Comparison of ENCODE assay signal across 13 cellular contexts in genomic region chr17:17446666-17447155, GRCh38. TPM values are rescaled to one million over a fixed set of nuclear protein-coding genes. Genes with fewer than 3 reads are reported as not detected.
DNase-seq lines count a peak whose midpoint lies in the region; ATAC-seq, FAIRE-seq and TF ChIP-seq lines count a peak whose summit lies in the region.
"Had no signal": no experiment of that assay in that cellular context is flagged by ENCODE, and none has a peak within 500 bp of the region (broad histone marks: within the 10 kb centered on the region; RNA-seq: fewer than 3 reads in every experiment).

No MANE protein-coding gene starts in this region.

- no peak overlapping the region for H3K4me3 Mint-ChIP-seq in stimulated activated naive CD8-positive, alpha-beta T cell treated with anti-CD3 and anti-CD28 coated beads, Interleukin-15, Interleukin-2, amounts not matched to agents 100 ng/mL and 50 ng/mL, for 24 hours
- H3K4me3 Mint-ChIP-seq in stimulated activated naive CD8-positive, alpha-beta T cell treated with anti-CD3 and anti-CD28 coated beads, Interleukin-15, amount 100 ng/mL, for 72 hours: no peak overlapping the region
- H3K4me3 Mint-ChIP-seq in glutamatergic neuron (ENCODE audit: unreplicated experiment): no peak overlapping the region
- H3K4me3 Mint-ChIP-seq: activated CD4-positive, alpha-beta memory T cell treated with anti-CD3 and anti-CD28 coated beads for 36 hours had no signal

- H3K9me3 Mint-ChIP-seq in stimulated activated naive CD8-positive, alpha-beta T cell treated with anti-CD3 and anti-CD28 coated beads, Interleukin-15, Interleukin-2, amounts not matched to agents 100 ng/mL and 50 ng/mL, for 24 hours: peaks cover 4% of the 10 kb centered on the region
- H3K9me3 Mint-ChIP-seq in stimulated activated naive CD8-positive, alpha-beta T cell treated with anti-CD3 and anti-CD28 coated beads, Interleukin-15, amount 100 ng/mL, for 72 hours: peaks cover 0 to 7% of the 10 kb centered on the region in 2 donors
- peaks cover 9% of the 10 kb centered on the region for H3K9me3 Mint-ChIP-seq in glutamatergic neuron (ENCODE audit: unreplicated experiment)
- H3K9me3 Mint-ChIP-seq: activated CD4-positive, alpha-beta memory T cell treated with anti-CD3 and anti-CD28 coated beads for 36 hours had no signal

- intact Hi-C loops in posterior vena cava (cut with DNase I): no loop called here

- no peaks in the 10 kb centered on the region for H3K36me3 Mint-ChIP-seq in stimulated activated naive CD8-positive, alpha-beta T cell treated with anti-CD3 and anti-CD28 coated beads, Interleukin-15, Interleukin-2, amounts not matched to agents 100 ng/mL and 50 ng/mL, for 24 hours (ENCODE audit: low read depth)
- H3K36me3 Mint-ChIP-seq in glutamatergic neuron (ENCODE audit: unreplicated experiment): peaks cover 5% of the 10 kb centered on the region
- H3K36me3 Mint-ChIP-seq: activated CD4-positive, alpha-beta memory T cell treated with anti-CD3 and anti-CD28 coated beads for 36 hours had no signal

- H3K27ac ChIP-seq in epithelial cell of prostate: peak overlapping the region; percentile 46
- H3K27ac ChIP-seq: ascending aorta had no signal

- TF ChIP-seq POLR2A in GM12892 (IDR thresholded peaks at IDR 0.05; ENCODE audit: low read depth, low read length): no peak

- H3K27ac Mint-ChIP-seq in stimulated activated naive CD8-positive, alpha-beta T cell treated with anti-CD3 and anti-CD28 coated beads, Interleukin-15, Interleukin-2, amounts not matched to agents 100 ng/mL and 50 ng/mL, for 24 hours: peak overlapping the region; percentile 52
- H3K27ac Mint-ChIP-seq in stimulated activated naive CD8-positive, alpha-beta T cell treated with anti-CD3 and anti-CD28 coated beads, Interleukin-15, amount 100 ng/mL, for 72 hours: peak overlapping the region in 1 of 2 donors; percentile 43
- H3K27ac Mint-ChIP-seq in glutamatergic neuron (ENCODE audit: unreplicated experiment): no peak overlapping the region
- H3K27ac Mint-ChIP-seq: activated CD4-positive, alpha-beta memory T cell treated with anti-CD3 and anti-CD28 coated beads for 36 hours had no signal

- no peaks in the 10 kb centered on the region for H3K4me1 Mint-ChIP-seq in stimulated activated naive CD8-positive, alpha-beta T cell treated with anti-CD3 and anti-CD28 coated beads, Interleukin-15, Interleukin-2, amounts not matched to agents 100 ng/mL and 50 ng/mL, for 24 hours (ENCODE audit: low read depth)
- no peaks in the 10 kb centered on the region for H3K4me1 Mint-ChIP-seq in stimulated activated naive CD8-positive, alpha-beta T cell treated with anti-CD3 and anti-CD28 coated beads, Interleukin-15, amount 100 ng/mL, for 72 hours
- peaks cover 25% of the 10 kb centered on the region for H3K4me1 Mint-ChIP-seq in glutamatergic neuron (ENCODE audit: low read depth, unreplicated experiment)

- no peak for TF ChIP-seq CTCF in glutamatergic neuron (IDR thresholded peaks at IDR 0.05; ENCODE audit: partially characterized antibody, unreplicated experiment)

- no peak for DNase-seq in stimulated activated naive CD8-positive, alpha-beta T cell treated with anti-CD3 and anti-CD28 coated beads, Interleukin-15, amount 100 ng/mL, for 72 hours
- DNase-seq in epithelial cell of prostate (ENCODE audit: low read depth, low spot score) (no peak), posterior vena cava (ENCODE audit: low spot score) (peak; percentile 70), glutamatergic neuron (no peak), GM12892 (ENCODE audit: insufficient read length) (no peak), DMS114 treated with DMSO at 0.1 percent for 48 hours (lab: John Stamatoyannopoulos, UW; ENCODE audit: unreplicated experiment) (no peak)
- DNase-seq in stimulated activated CD4-positive, alpha-beta T cell treated with anti-CD3 and anti-CD28 coated beads, Interleukin-2, amount 100 ng/mL, for 48 hours: no peak
- DNase-seq: activated CD4-positive, alpha-beta memory T cell treated with anti-CD3 and anti-CD28 coated beads for 36 hours; effector CD4-positive, alpha-beta T cell; NCI-H526 had no signal

- no peak for FAIRE-seq in GM12892 (lab: Jason Lieb, UNC)
- FAIRE-seq: GM12891 had no signal

- ATAC-seq in stimulated activated naive CD8-positive, alpha-beta T cell treated with anti-CD3 and anti-CD28 coated beads, Interleukin-15, amount 100 ng/mL, for 72 hours: no peak

- no peaks in the 10 kb centered on the region for H3K27me3 Mint-ChIP-seq in stimulated activated naive CD8-positive, alpha-beta T cell treated with anti-CD3 and anti-CD28 coated beads, Interleukin-15, Interleukin-2, amounts not matched to agents 100 ng/mL and 50 ng/mL, for 24 hours
- no peaks in the 10 kb centered on the region for H3K27me3 Mint-ChIP-seq in stimulated activated naive CD8-positive, alpha-beta T cell treated with anti-CD3 and anti-CD28 coated beads, Interleukin-15, amount 100 ng/mL, for 72 hours
- peaks cover 7% of the 10 kb centered on the region for H3K27me3 Mint-ChIP-seq in glutamatergic neuron (ENCODE audit: unreplicated experiment)
- H3K27me3 Mint-ChIP-seq: activated CD4-positive, alpha-beta memory T cell treated with anti-CD3 and anti-CD28 coated beads for 36 hours had no signal

RNA-seq across cellular contexts. Expression of gene MED9, which starts 30.1 kb away (rescaled TPM):
- 1 to 10 TPM; 7.0 to 8.8 TPM for total RNA-seq in posterior vena cava
- total RNA-seq in glutamatergic neuron (ENCODE audit: unreplicated experiment): 23.2 TPM
- 9.0 TPM for polyA plus RNA-seq in GM12892 (2012; ENCODE audit: missing spikeins)

RNA-seq across cellular contexts. Expression of gene RASD1, which starts 49.5 kb away (rescaled TPM):
- total RNA-seq in posterior vena cava (10 to 100 TPM in 1 of 2 donors, 1 to 10 TPM in 1; 7.4 to 40.3 TPM), glutamatergic neuron (ENCODE audit: unreplicated experiment) (140 TPM)
- not detected for polyA plus RNA-seq in GM12892 (2012; ENCODE audit: missing spikeins)
